ENCODE assay signal across 39 cellular contexts in genomic region chr5:163815240-163815791, GRCh38.
"Had no signal": no experiment of that assay in that cellular context is flagged by ENCODE, and none has a peak within 500 bp of the region (broad histone marks: within the 10 kb centered on the region; RNA-seq: fewer than 3 reads in every experiment).

No MANE protein-coding gene starts in this region.

- H3K27me3 Mint-ChIP-seq: activated CD4-positive, alpha-beta memory T cell treated with anti-CD3 and anti-CD28 coated beads, Interleukin-2, amount 10 ng/mL, durations not matched to agents 7 days and 5 days; activated CD8-positive, alpha-beta memory T cell treated with anti-CD3 and anti-CD28 coated beads, Interleukin-2, amount 10 ng/mL, durations not matched to agents 7 days and 5 days; activated naive CD8-positive, alpha-beta T cell treated with anti-CD3 and anti-CD28 coated beads for 36 hours; activated T-helper 17 cell treated with anti-CD3 and anti-CD28 coated beads, Interleukin-2, amount 50 U/mL, for 72 hours; IgD-negative memory B cell had no signal

- H3K27ac ChIP-seq: ascending aorta, body of pancreas, breast epithelium, Peyer's patch, SJSA1, WERI-Rb-1 had no signal

- H3K9me3 ChIP-seq: ascending aorta, body of pancreas, Peyer's patch, SJSA1 had no signal

- H3K27ac Mint-ChIP-seq: activated CD4-positive, alpha-beta memory T cell treated with anti-CD3 and anti-CD28 coated beads, Interleukin-2, amount 10 ng/mL, durations not matched to agents 7 days and 5 days; activated CD8-positive, alpha-beta memory T cell treated with anti-CD3 and anti-CD28 coated beads, Interleukin-2, amount 10 ng/mL, durations not matched to agents 7 days and 5 days; activated naive CD8-positive, alpha-beta T cell treated with anti-CD3 and anti-CD28 coated beads for 36 hours; activated T-cell treated with anti-CD3 and anti-CD28 coated beads, Interleukin-2, amount 50 U/mL, for 72 hours; activated T-helper 17 cell treated with anti-CD3 and anti-CD28 coated beads, Interleukin-2, amount 50 U/mL, for 72 hours had no signal

- ATAC-seq: activated CD8-positive, alpha-beta memory T cell treated with anti-CD3 and anti-CD28 coated beads, Interleukin-2, amount 10 ng/mL, durations not matched to agents 7 days and 5 days; activated T-cell treated with anti-CD3 and anti-CD28 coated beads, Interleukin-2, amount 50 U/mL, for 72 hours; activated T-helper 17 cell treated with anti-CD3 and anti-CD28 coated beads, Interleukin-2, amount 50 U/mL, for 72 hours; body of pancreas; PC-3 had no signal

- H3K4me3 Mint-ChIP-seq: activated CD4-positive, alpha-beta memory T cell treated with anti-CD3 and anti-CD28 coated beads, Interleukin-2, amount 10 ng/mL, durations not matched to agents 7 days and 5 days; activated CD8-positive, alpha-beta memory T cell treated with anti-CD3 and anti-CD28 coated beads, Interleukin-2, amount 10 ng/mL, durations not matched to agents 7 days and 5 days; activated naive CD8-positive, alpha-beta T cell treated with anti-CD3 and anti-CD28 coated beads for 36 hours; activated T-cell treated with anti-CD3 and anti-CD28 coated beads, Interleukin-2, amount 50 U/mL, for 72 hours; activated T-helper 17 cell treated with anti-CD3 and anti-CD28 coated beads, Interleukin-2, amount 50 U/mL, for 72 hours; IgD-negative memory B cell had no signal

- H3K4me1 Mint-ChIP-seq: activated CD4-positive, alpha-beta memory T cell treated with anti-CD3 and anti-CD28 coated beads, Interleukin-2, amount 10 ng/mL, durations not matched to agents 7 days and 5 days; activated CD8-positive, alpha-beta memory T cell treated with anti-CD3 and anti-CD28 coated beads, Interleukin-2, amount 10 ng/mL, durations not matched to agents 7 days and 5 days; activated naive CD8-positive, alpha-beta T cell treated with anti-CD3 and anti-CD28 coated beads for 36 hours; activated T-helper 17 cell treated with anti-CD3 and anti-CD28 coated beads, Interleukin-2, amount 50 U/mL, for 72 hours had no signal

- H3K36me3 Mint-ChIP-seq: activated CD8-positive, alpha-beta memory T cell treated with anti-CD3 and anti-CD28 coated beads, Interleukin-2, amount 10 ng/mL, durations not matched to agents 7 days and 5 days; activated naive CD8-positive, alpha-beta T cell treated with anti-CD3 and anti-CD28 coated beads for 36 hours had no signal

- H3K4me1 ChIP-seq: ascending aorta, body of pancreas, breast epithelium, SJSA1 had no signal

- H3K36me3 ChIP-seq: ascending aorta, breast epithelium, Peyer's patch, SJSA1, WERI-Rb-1 had no signal

- DNase-seq: activated CD4-positive, alpha-beta memory T cell treated with anti-CD3 and anti-CD28 coated beads, Interleukin-2, amount 10 ng/mL, durations not matched to agents 7 days and 5 days; activated CD4-positive, alpha-beta T cell treated with anti-CD3 and anti-CD28 coated beads for 1 hour; activated CD4-positive, alpha-beta T cell treated with anti-CD3 and anti-CD28 coated beads for 48 hours; activated CD4-positive, CD25-positive, alpha-beta regulatory T cell; activated CD8-positive, alpha-beta memory T cell treated with anti-CD3 and anti-CD28 coated beads for 24 hours; activated CD8-positive, alpha-beta memory T cell treated with anti-CD3 and anti-CD28 coated beads, Interleukin-2, amount 10 ng/mL, durations not matched to agents 7 days and 5 days; activated CD8-positive, alpha-beta memory T cell treated with anti-CD3 and anti-CD28 coated beads, Interleukin-2, amount 50 U/mL, for 48 hours; activated effector memory CD4-positive, alpha-beta T cell treated with anti-CD3 and anti-CD28 coated beads, Interleukin-2, amount 50 U/mL, for 16 hours; activated naive CD4-positive, alpha-beta T cell; activated naive CD4-positive, alpha-beta T cell treated with anti-CD3 and anti-CD28 coated beads, Interleukin-2, amount 50 U/mL, for 16 hours; activated naive CD8-positive, alpha-beta T cell treated with anti-CD3 and anti-CD28 coated beads for 36 hours; activated T-cell treated with anti-CD3 and anti-CD28 coated beads, Interleukin-2, amount 50 U/mL, for 1 hour; activated T-cell treated with anti-CD3 and anti-CD28 coated beads, Interleukin-2, amount 50 U/mL, for 72 hours; amygdala; body of pancreas; Karpas-422; KBM-7; NCI-H1105 treated with DMSO at 0.1 percent for 48 hours; NCI-H1436; NCI-H1694 treated with DMSO at 0.1 percent for 48 hours; NCI-H2029; NCI-H510A; NCI-H526; NCI-H748 treated with DMSO at 0.1 percent for 48 hours; NK-92 treated with Interleukin-12 subunit alpha and Interleukin-12 subunit beta, amount 100 ng/mL, for 24 hours; PC-3; Peyer's patch; RPMI8226; SHP77 treated with DMSO at 0.1 percent for 48 hours; SW 1271; T-helper 1 cell; T-helper 2 cell; T-helper 9 cell; WERI-Rb-1 had no signal

- H3K4me3 ChIP-seq: ascending aorta, body of pancreas, breast epithelium, Peyer's patch, SJSA1 had no signal

- H3K9me3 Mint-ChIP-seq: activated CD4-positive, alpha-beta memory T cell treated with anti-CD3 and anti-CD28 coated beads, Interleukin-2, amount 10 ng/mL, durations not matched to agents 7 days and 5 days had no signal

- H3K27me3 ChIP-seq: ascending aorta, body of pancreas, breast epithelium, Peyer's patch, SJSA1 had no signal
